13 cellular contexts compared by ENCODE assay signal in the genomic region with DNA sequence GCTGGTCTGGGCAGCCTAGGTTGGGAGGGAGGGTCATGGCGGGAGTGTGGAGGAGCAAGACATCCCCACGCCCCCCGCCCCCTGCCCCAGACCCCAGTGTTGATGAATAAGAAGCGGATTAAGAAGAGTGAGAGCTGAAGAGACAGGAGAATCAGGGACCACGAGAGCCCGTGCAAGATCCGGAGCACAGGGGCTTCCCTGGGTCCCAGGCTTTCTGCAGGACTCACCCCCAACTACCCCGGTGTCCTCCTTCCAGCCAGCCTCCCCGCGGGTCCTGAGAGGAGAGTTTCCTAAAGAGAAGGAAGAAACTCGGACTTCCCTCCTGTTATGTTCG. TPM values are rescaled to one million over a fixed set of nuclear protein-coding genes. Genes with fewer than 3 reads are reported as not detected.
DNase-seq lines count a peak whose midpoint lies in the region; ATAC-seq and TF ChIP-seq lines count a peak whose summit lies in the region.
"Had no signal": no experiment of that assay in that cellular context is flagged by ENCODE, and none has a peak within 500 bp of the region (broad histone marks: within the 10 kb centered on the region; RNA-seq: fewer than 3 reads in every experiment).

No MANE protein-coding gene starts in this region.

- no peaks in the 10 kb centered on the region for H3K9me3 Mint-ChIP-seq in neural crest cell
- H3K9me3 Mint-ChIP-seq: IgD-negative memory B cell had no signal

- H3K27me3 Mint-ChIP-seq in neural crest cell (ENCODE audit: low read depth): peaks cover 43% of the 10 kb centered on the region

- DNase-seq in dorsolateral prefrontal cortex (peak in 2 of 10 donors; percentile 28 to 40), neural crest cell (ENCODE audit: low read depth, low spot score) (no peak), cerebellar cortex (ENCODE audit: low spot score) (no peak), DMS79 treated with DMSO at 0.1 percent for 48 hours (lab: John Stamatoyannopoulos, UW) (no peak), NCI-H446 (lab: John Stamatoyannopoulos, UW) (no peak)

- no peak overlapping the region for H3K4me3 Mint-ChIP-seq in neural crest cell

- H3K27ac ChIP-seq in HUES64 (ENCODE audit: low read depth, low read length) (peak overlapping the region; percentile 71; the same call in 1 of the 2 replicates), dorsolateral prefrontal cortex (peak overlapping the region in 7 of 59 donors; percentile 9 to 46 (median 16))
- H3K27ac ChIP-seq: body of pancreas, neutrophil had no signal

- H3K27ac Mint-ChIP-seq in neural crest cell (ENCODE audit: unreplicated experiment): peak overlapping the region; percentile 28
- H3K27ac Mint-ChIP-seq: CD4-positive, CD25-positive, alpha-beta regulatory T cell had no signal

- H3K4me3 ChIP-seq in HUES64 (ENCODE audit: low read length) (peak overlapping the region; percentile 46), dorsolateral prefrontal cortex (peak overlapping the region in 46 of 59 donors; percentile 12 to 57 (median 36))
- H3K4me3 ChIP-seq: body of pancreas had no signal

- TF ChIP-seq CTCF in dorsolateral prefrontal cortex (IDR thresholded peaks at IDR 0.05 in 54 of 56, conservative IDR thresholded peaks at IDR 0.05 in 2 of 56; ENCODE audit: low read depth in 1 of 56, partially characterized antibody in 56 of 56): peak in 19 of 56 donors; percentile 0 to 54 (median 26)
- no peak for TF ChIP-seq CTCF in neural crest cell (conservative IDR thresholded peaks at IDR 0.05)

- no peaks in the 10 kb centered on the region for H3K36me3 Mint-ChIP-seq in neural crest cell (ENCODE audit: low read depth)
- H3K36me3 Mint-ChIP-seq: CD4-positive, CD25-positive, alpha-beta regulatory T cell; IgD-negative memory B cell had no signal

- H3K9me3 ChIP-seq in HUES64 (ENCODE audit: insufficient read depth, low read depth, low read length): no peaks in the 10 kb centered on the region
- H3K9me3 ChIP-seq: body of pancreas, neutrophil had no signal

- H3K36me3 ChIP-seq in HUES64 (ENCODE audit: insufficient read depth, low read length): no peaks in the 10 kb centered on the region
- H3K36me3 ChIP-seq: neutrophil had no signal

- peak; percentile 17 for ATAC-seq in GM19351 (IDR thresholded peaks at IDR 0.05; ENCODE audit: unreplicated experiment)
- ATAC-seq in GM21529 (IDR thresholded peaks at IDR 0.05; ENCODE audit: unreplicated experiment): no peak

- peaks cover 45% of the 10 kb centered on the region for H3K4me1 ChIP-seq in HUES64 (ENCODE audit: insufficient read depth, low read length)

- intact Hi-C loops in dorsolateral prefrontal cortex (cut with DNase I): loop anchor here (1.0 to 10.0 kb wide), 4 partner anchors 71 to 182 kb away; a partner anchor contains a TSS

- 8% methylated on average over 10 of the region's 12 CpGs for WGBS in HUES64

- H3K27me3 ChIP-seq in HUES64 (ENCODE audit: insufficient read depth, low read length) (peaks cover 19% of the 10 kb centered on the region), dorsolateral prefrontal cortex (peaks cover 0 to 27% (median 2%) of the 10 kb centered on the region in 45 donors)
- H3K27me3 ChIP-seq: body of pancreas had no signal

- peaks cover 43% of the 10 kb centered on the region for H3K4me1 Mint-ChIP-seq in neural crest cell

- no peak overlapping the region; the same call in 1 of the 2 replicates for H3K9ac ChIP-seq in HUES64 (ENCODE audit: low read depth, low read length)

RNA-seq across cellular contexts. Expression of a gene that starts 20.1 kb away (rescaled TPM):
- 2.6 TPM for polyA plus RNA-seq in HUES64 (2013, experiment 1 of 2)
- 1.3 TPM for polyA plus RNA-seq in HUES64 (2013, experiment 2 of 2)
- total RNA-seq in dorsolateral prefrontal cortex (1 to 10 TPM in 99 of 120 experiments, under 1 TPM in 1, not detected in 20; 0.85 to 8.8 (median 3.5) TPM), neural crest cell (0.84 TPM in 1 of 2 replicates, not detected in the other)
- total RNA-seq: body of pancreas; CD4-positive, CD25-positive, alpha-beta regulatory T cell; skeletal muscle tissue had no signal
- polyA plus RNA-seq: CD4-positive, CD25-positive, alpha-beta regulatory T cell; IgD-negative memory B cell had no signal
